ENCODE assay signal across 25 cellular contexts in the genomic region with DNA sequence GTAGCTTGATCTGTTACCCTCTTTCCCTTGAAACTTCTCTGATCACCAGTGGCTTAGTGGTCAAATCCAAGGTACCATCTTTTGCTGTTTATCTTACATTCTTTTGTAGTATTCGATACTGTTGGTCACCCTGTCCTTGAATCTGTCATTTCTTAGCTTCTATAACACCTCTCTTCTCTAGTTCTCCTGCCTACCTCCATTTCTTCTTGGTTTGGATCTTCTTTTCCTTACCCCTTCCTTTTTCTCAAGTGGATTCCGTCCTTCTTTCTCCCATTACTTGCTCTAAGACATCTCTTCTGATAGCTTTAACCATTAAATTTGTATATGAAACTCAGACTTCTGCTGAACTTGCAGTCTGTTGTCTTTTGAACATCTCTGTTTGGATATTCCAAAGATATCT.
"Had no signal": no experiment of that assay in that cellular context is flagged by ENCODE, and none has a peak within 500 bp of the region (broad histone marks: within the 10 kb centered on the region; RNA-seq: fewer than 3 reads in every experiment).

No MANE protein-coding gene starts in this region.

- DNase-seq: effector memory CD4-positive, alpha-beta T cell; foreskin keratinocyte; hypothalamus; immature natural killer cell; islet precursor cell; left ventricle myocardium superior; lower lobe of right lung; pancreas; right lobe of liver; stimulated activated CD4-positive, alpha-beta T cell treated with anti-CD3 and anti-CD28 coated beads, Interleukin-12 subunit alpha, Interleukin-12 subunit beta, amount 100 ng/mL, for 4 hours; stimulated activated CD4-positive, alpha-beta T cell treated with anti-CD3 and anti-CD28 coated beads, Interleukin-1b, Interleukin-23, amount 100 ng/mL, for 48 hours; stimulated activated CD4-positive, alpha-beta T cell treated with anti-CD3 and anti-CD28 coated beads, Interleukin-4, amount 100 ng/mL, for 1 hour; stimulated activated CD8-positive, alpha-beta memory T cell treated with anti-CD3 and anti-CD28 coated beads, Interleukin-4, amount 100 ng/mL, for 48 hours; stimulated activated naive CD4-positive, alpha-beta T cell; stimulated activated naive CD8-positive, alpha-beta T cell treated with anti-CD3 and anti-CD28 coated beads, Interleukin-15, amount 100 ng/mL, for 72 hours; testis; tibial artery had no signal

- H3K36me3 Mint-ChIP-seq: natural killer cell treated with Interleukin-12 subunit alpha and Interleukin-12 subunit beta and Interleukin-15 and Interleukin-18, amount 100 ng/mL, for 72 hours had no signal

- H3K27me3 Mint-ChIP-seq: dendritic cell treated with granulocyte-macrophage colony-stimulating factor and Interleukin-4, amounts not matched to agents 40 ng/mL and 50 ng/mL, for 4 days; memory B cell; natural killer cell treated with Interleukin-12 subunit alpha and Interleukin-12 subunit beta and Interleukin-15 and Interleukin-18, amount 100 ng/mL, for 72 hours; stimulated activated naive CD8-positive, alpha-beta T cell treated with anti-CD3 and anti-CD28 coated beads, Interleukin-15, amount 100 ng/mL, for 72 hours; type B pancreatic cell had no signal

- H3K27me3 ChIP-seq: esophagus muscularis mucosa, foreskin keratinocyte, neutrophil, pancreas, right lobe of liver, testis, tibial artery had no signal

- H3K36me3 ChIP-seq: neutrophil, pancreas, right lobe of liver had no signal

- H3K4me3 Mint-ChIP-seq: dendritic cell treated with granulocyte-macrophage colony-stimulating factor and Interleukin-4, amounts not matched to agents 40 ng/mL and 50 ng/mL, for 4 days; immature natural killer cell; memory B cell; natural killer cell treated with Interleukin-12 subunit alpha and Interleukin-12 subunit beta and Interleukin-15 and Interleukin-18, amount 100 ng/mL, for 72 hours; neural crest cell; stimulated activated naive CD8-positive, alpha-beta T cell treated with anti-CD3 and anti-CD28 coated beads, Interleukin-15, amount 100 ng/mL, for 72 hours; type B pancreatic cell had no signal

- ATAC-seq: foreskin keratinocyte; left ventricle myocardium superior; lower lobe of right lung; natural killer cell treated with Interleukin-12 subunit alpha and Interleukin-12 subunit beta and Interleukin-15 and Interleukin-18, amount 100 ng/mL, for 72 hours; pancreas; right lobe of liver; stimulated activated naive CD8-positive, alpha-beta T cell treated with anti-CD3 and anti-CD28 coated beads, Interleukin-15, amount 100 ng/mL, for 72 hours had no signal

- H3K27ac ChIP-seq: esophagus muscularis mucosa, foreskin keratinocyte, lower lobe of right lung, neutrophil, pancreas, right lobe of liver, testis, tibial artery had no signal

- H3K4me3 ChIP-seq: esophagus muscularis mucosa, lower lobe of right lung, pancreas, right lobe of liver, smooth muscle cell, testis, tibial artery had no signal

- H3K27ac Mint-ChIP-seq: dendritic cell treated with granulocyte-macrophage colony-stimulating factor and Interleukin-4, amounts not matched to agents 40 ng/mL and 50 ng/mL, for 4 days; memory B cell; natural killer cell treated with Interleukin-12 subunit alpha and Interleukin-12 subunit beta and Interleukin-15 and Interleukin-18, amount 100 ng/mL, for 72 hours; stimulated activated naive CD8-positive, alpha-beta T cell treated with anti-CD3 and anti-CD28 coated beads, Interleukin-15, amount 100 ng/mL, for 72 hours; type B pancreatic cell had no signal

- H3K9me3 ChIP-seq: esophagus muscularis mucosa, lower lobe of right lung, neutrophil, pancreas, right lobe of liver, testis, tibial artery had no signal

- H3K9me3 Mint-ChIP-seq: dendritic cell treated with granulocyte-macrophage colony-stimulating factor and Interleukin-4, amounts not matched to agents 40 ng/mL and 50 ng/mL, for 4 days; immature natural killer cell; memory B cell; natural killer cell treated with Interleukin-12 subunit alpha and Interleukin-12 subunit beta and Interleukin-15 and Interleukin-18, amount 100 ng/mL, for 72 hours; stimulated activated naive CD8-positive, alpha-beta T cell treated with anti-CD3 and anti-CD28 coated beads, Interleukin-15, amount 100 ng/mL, for 72 hours; type B pancreatic cell had no signal
